ENCODE assay signal across 11 cellular contexts in genomic region chr17:46003907-46004748, GRCh38. TPM values are rescaled to one million over a fixed set of nuclear protein-coding genes. Genes with fewer than 3 reads are reported as not detected.
DNase-seq lines count a peak whose midpoint lies in the region; ATAC-seq and TF ChIP-seq lines count a peak whose summit lies in the region.
"Had no signal": no experiment of that assay in that cellular context is flagged by ENCODE, and none has a peak within 500 bp of the region (broad histone marks: within the 10 kb centered on the region; RNA-seq: fewer than 3 reads in every experiment).

No MANE protein-coding gene starts in this region.

- DNase-seq in COLO668 (lab: John Stamatoyannopoulos, UW; ENCODE audit: unreplicated experiment) (peak; percentile 5), NCI-H2081 (lab: John Stamatoyannopoulos, UW) (peak; percentile 88 to 92), cerebellum (ENCODE audit: low spot score) (peak; percentile 52), middle frontal gyrus (ENCODE audit: extremely low spot score, low spot score) (peak; percentile 38), ascending aorta (ENCODE audit: low spot score in 2 of 2) (no peak), retina (no peak)
- DNase-seq: activated naive CD4-positive, alpha-beta T cell treated with anti-CD3 and anti-CD28 coated beads, Interleukin-2, amount 50 U/mL, for 16 hours; CD8-positive, alpha-beta T cell had no signal

- TF ChIP-seq CTCF in ascending aorta (IDR thresholded peaks at IDR 0.05) = no peak

- no peak overlapping the region for H3K27ac ChIP-seq in ascending aorta

- H3K36me3 ChIP-seq in ascending aorta = no peaks in the 10 kb centered on the region

- H3K4me1 ChIP-seq in ascending aorta = peaks cover 0 to 5% of the 10 kb centered on the region in 2 donors

- no peak overlapping the region for H3K4me3 ChIP-seq in ascending aorta

- H3K27me3 ChIP-seq in ascending aorta = no peaks in the 10 kb centered on the region

- no peaks in the 10 kb centered on the region for H3K9me3 ChIP-seq in ascending aorta

- no peak for ATAC-seq in HG03469 (IDR thresholded peaks at IDR 0.05; ENCODE audit: unreplicated experiment)
- ATAC-seq in HG03039 (IDR thresholded peaks at IDR 0.05; ENCODE audit: unreplicated experiment) = no peak
- ATAC-seq: CD8-positive, alpha-beta T cell had no signal

- intact Hi-C loops in ascending aorta (cut with DNase I) = loop anchor here (2.0 to 10.0 kb wide), 3 partner anchors 38 to 281 kb away; no protein-coding TSS in a partner anchor

RNA-seq across cellular contexts. Expression of gene STH, which starts 5.1 kb away (rescaled TPM):
- total RNA-seq in cerebellum = 4.1 TPM
- total RNA-seq in ascending aorta = not detected
- total RNA-seq: CD8-positive, alpha-beta T cell; omental fat pad had no signal

Comparison
In these comparisons a context has a peak if more than half of its experiments do, and no peak if none do; other contexts are left out.
1. DNase-seq: peak in COLO668 (single experiment), NCI-H2081 (2 of 2), cerebellum (single experiment) and middle frontal gyrus (single experiment); none in ascending aorta (0 of 2) and retina (single experiment).